In the genomic region with DNA sequence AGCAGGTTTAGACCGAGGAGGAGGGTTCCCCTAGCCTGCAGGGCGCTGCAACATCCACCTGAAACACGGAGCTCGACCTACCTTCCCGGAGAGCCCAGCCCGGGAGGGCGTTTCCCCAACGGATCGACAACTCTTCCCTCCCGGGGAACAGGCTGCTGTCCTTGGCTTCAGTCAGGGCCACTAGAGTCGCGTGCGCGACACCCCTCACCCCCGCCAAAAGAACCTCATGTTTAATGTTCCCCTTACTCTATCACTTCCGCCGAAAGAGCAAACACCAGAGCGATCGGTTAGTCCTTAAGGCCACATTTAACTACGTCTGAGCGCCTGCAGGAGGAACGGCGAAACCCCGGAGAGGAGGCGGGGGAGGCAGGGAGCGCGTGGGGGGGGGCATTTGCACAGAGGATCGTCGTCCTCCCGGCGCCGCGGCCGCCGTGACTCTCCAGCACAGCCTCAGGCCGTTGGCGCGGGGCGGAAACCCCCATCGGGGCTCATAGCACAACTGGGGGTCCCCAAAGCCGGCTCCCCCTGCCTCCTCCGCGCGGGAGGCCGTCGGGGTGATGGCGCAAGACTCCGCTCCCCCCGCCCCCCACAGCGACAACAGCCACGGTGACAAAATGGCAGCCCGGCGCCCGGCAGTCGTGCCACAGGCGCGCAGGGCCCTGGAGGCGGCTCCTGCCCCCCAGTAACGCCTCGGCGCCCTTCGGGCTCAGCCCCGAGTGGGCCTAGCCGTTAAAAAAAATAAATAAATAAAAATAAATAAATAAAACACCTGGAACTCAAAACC, we compare ENCODE assay signal across 8 cellular contexts.
DNase-seq lines count a peak whose midpoint lies in the region; ATAC-seq and TF ChIP-seq lines count a peak whose summit lies in the region.

No MANE protein-coding gene starts in this region.

- peak overlapping the region; percentile 98 for H3K4me3 ChIP-seq in AG09309 (ENCODE audit: control insufficient read depth, low read depth, low read length)
- H3K4me3 ChIP-seq in LNCaP clone FGC (ENCODE audit: low read depth, low read length): peak overlapping the region; percentile 96
- H3K4me3 ChIP-seq in retinal pigment epithelial cell (ENCODE audit: low read length): peak overlapping the region; percentile 91

- H3K27me3 Mint-ChIP-seq in T-helper 2 cell treated with Interferon-gamma antibody and Interleukin-4, amounts not matched to agents 5 μg/mL and 100 μg/mL, for 36 hours (ENCODE audit: low read depth): no peaks in the 10 kb centered on the region

- H3K4me3 Mint-ChIP-seq in T-helper 2 cell treated with Interferon-gamma antibody and Interleukin-4, amounts not matched to agents 5 μg/mL and 100 μg/mL, for 36 hours: peak overlapping the region; percentile 96

- peaks cover 27% of the 10 kb centered on the region for H3K36me3 Mint-ChIP-seq in T-helper 2 cell treated with Interferon-gamma antibody and Interleukin-4, amounts not matched to agents 5 μg/mL and 100 μg/mL, for 36 hours (ENCODE audit: low read depth)

- H3K4me1 Mint-ChIP-seq in T-helper 2 cell treated with Interferon-gamma antibody and Interleukin-4, amounts not matched to agents 5 μg/mL and 100 μg/mL, for 36 hours (ENCODE audit: low read depth): peaks cover 46% of the 10 kb centered on the region

- DNase-seq in AG09309 (ENCODE audit: low read depth) (no peak), LNCaP clone FGC (ENCODE audit: low read depth) (no peak), hepatic stellate cell (ENCODE audit: low spot score) (peak; percentile 69), retinal pigment epithelial cell (ENCODE audit: low read depth) (no peak)
- DNase-seq in T-helper 2 cell treated with Interferon-gamma antibody and Interleukin-4, amounts not matched to agents 5 μg/mL and 100 μg/mL, for 36 hours (ENCODE audit: low spot score): peak; percentile 69

- H3K9me3 Mint-ChIP-seq in T-helper 2 cell treated with Interferon-gamma antibody and Interleukin-4, amounts not matched to agents 5 μg/mL and 100 μg/mL, for 36 hours: no peaks in the 10 kb centered on the region

- ATAC-seq in GM19023 (IDR thresholded peaks at IDR 0.05; ENCODE audit: unreplicated experiment) (peak; percentile 22), GM21367 (IDR thresholded peaks at IDR 0.05; ENCODE audit: unreplicated experiment) (no peak)

- peak overlapping the region; percentile 98 for H3K27ac Mint-ChIP-seq in T-helper 2 cell treated with Interferon-gamma antibody and Interleukin-4, amounts not matched to agents 5 μg/mL and 100 μg/mL, for 36 hours

- H3K27ac ChIP-seq in angular gyrus (ENCODE audit: low read depth, low read length): peak overlapping the region; percentile 86

- TF ChIP-seq CTCF in AG09309 (IDR thresholded peaks at IDR 0.05; ENCODE audit: control insufficient read depth, insufficient read depth, low read depth, low read length, missing control alignments) (no peak), LNCaP clone FGC (IDR thresholded peaks at IDR 0.05; ENCODE audit: control insufficient read depth, extremely low read depth, insufficient read depth) (no peak), retinal pigment epithelial cell (conservative IDR thresholded peaks at IDR 0.05; ENCODE audit: low read depth, low read length) (no peak)

Comparison
In these comparisons a context has a peak if more than half of its experiments do, and no peak if none do; other contexts are left out.
1. DNase-seq: peak in T-helper 2 cell treated with Interferon-gamma antibody and Interleukin-4, amounts not matched to agents 5 μg/mL and 100 μg/mL, for 36 hours (single experiment) and hepatic stellate cell (single experiment); none in AG09309 (single experiment), LNCaP clone FGC (single experiment) and retinal pigment epithelial cell (single experiment).
2. Peak in every context shown above with its lines, with median percentiles within 50 percentile points of each other: H3K4me3 ChIP-seq.